16 cellular contexts compared by ENCODE assay signal in the genomic region with DNA sequence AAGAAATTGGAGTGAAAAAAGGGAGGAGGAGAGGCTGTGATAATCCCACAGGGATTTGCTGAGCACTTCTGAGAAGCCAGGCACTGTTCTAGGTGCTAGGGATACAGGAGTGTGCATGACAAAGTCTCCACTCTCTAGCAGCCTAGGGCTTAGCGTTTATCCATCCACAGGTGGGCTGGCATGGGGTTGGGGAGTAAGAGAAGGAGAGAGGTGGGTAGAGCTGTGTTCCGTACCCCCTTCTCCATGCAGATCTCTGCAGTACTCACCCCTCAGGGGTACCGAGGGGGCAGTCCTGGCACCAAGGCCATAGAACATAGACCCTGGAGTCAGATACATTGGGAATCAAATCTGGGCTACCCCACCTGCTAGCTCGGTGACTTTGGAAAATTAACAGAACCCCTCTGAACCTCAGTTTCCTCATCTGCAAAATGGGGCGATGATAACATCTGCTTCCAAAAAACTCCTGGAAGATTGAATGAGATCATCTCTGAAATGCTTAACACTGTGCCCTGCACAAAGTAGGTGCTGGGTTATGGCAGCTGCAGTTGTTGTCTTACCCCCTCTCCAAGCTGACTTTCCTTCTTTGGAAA. TPM values are rescaled to one million over a fixed set of nuclear protein-coding genes. Genes with fewer than 3 reads are reported as not detected.
A peak's percentile ranks its signal among the peaks of the same experiment; 100 is the strongest.
DNase-seq lines count a peak whose midpoint lies in the region; ATAC-seq, FAIRE-seq and TF ChIP-seq lines count a peak whose summit lies in the region.
"Had no signal": no experiment of that assay in that cellular context is flagged by ENCODE, and none has a peak within 500 bp of the region (broad histone marks: within the 10 kb centered on the region; RNA-seq: fewer than 3 reads in every experiment).

No MANE protein-coding gene starts in this region.

- DNase-seq in activated CD4-positive, alpha-beta T cell treated with anti-CD3 and anti-CD28 coated beads, Interleukin-2, amount 10 ng/mL, durations not matched to agents 7 days and 5 days, result no peak
- no peak for DNase-seq in activated CD4-positive, alpha-beta T cell treated with anti-CD3 and anti-CD28 coated beads for 4 hours
- DNase-seq in NCI-H69 (lab: John Stamatoyannopoulos, UW) (peak; percentile 1), K562 (ENCODE audit: extremely low read depth in 1 of 4, low spot score in 3 of 4) (no peak), spleen (no peak), HUDEP-2 (lab: John Stamatoyannopoulos, UW; ENCODE audit: unreplicated experiment in 76 of 76) (no peak), AG20443 (ENCODE audit: low spot score) (no peak), NCI-H524 treated with DMSO at 0.1 percent for 48 hours (lab: John Stamatoyannopoulos, UW) (no peak)
- DNase-seq: ACHN, aorta, hippocampal formation, mucosa of descending colon, NCI-H146, NCI-H345 had no signal

- H3K79me2 ChIP-seq in K562 (ENCODE audit: control insufficient read depth, insufficient read depth, low read length), result no peaks in the 10 kb centered on the region

- intact Hi-C loops in K562 (cut with micrococcal nuclease), result no loop called here
- intact Hi-C loops in spleen (cut with DNase I; ENCODE audit: low total_unique reads), result no loop called here

- H3K4me1 Mint-ChIP-seq in activated CD4-positive, alpha-beta T cell treated with anti-CD3 and anti-CD28 coated beads, Interleukin-2, amount 10 ng/mL, durations not matched to agents 7 days and 5 days, result peaks cover 67% of the 10 kb centered on the region

- no peak overlapping the region for H3K4me3 ChIP-seq in K562
- no peak overlapping the region for H3K4me3 ChIP-seq in spleen
- H3K4me3 ChIP-seq: mucosa of descending colon, pancreas had no signal

- H3K27me3 ChIP-seq in K562 (ENCODE audit: control insufficient read depth in 2 of 2, insufficient read depth in 2 of 2, low read length in 2 of 2) (peaks cover 6 to 26% of the 10 kb centered on the region in 2 experiments; a peak in 3 of 5 replicates), spleen (replicated peaks in 1 of 7) (no peaks in the 10 kb centered on the region)
- H3K27me3 ChIP-seq: pancreas had no signal

- POLR2A ChIA-PET in activated CD4-positive, alpha-beta T cell treated with anti-CD3 and anti-CD28 coated beads, Interleukin-2, amount 10 ng/mL, durations not matched to agents 7 days and 5 days (lab: Charles Lee), result no interaction called here
- POLR2A ChIA-PET in K562 (lab: Yijun Ruan, JAX), result no interaction called here

- H3K9me3 Mint-ChIP-seq in activated CD4-positive, alpha-beta T cell treated with anti-CD3 and anti-CD28 coated beads, Interleukin-2, amount 10 ng/mL, durations not matched to agents 7 days and 5 days, result no peaks in the 10 kb centered on the region

- CTCF ChIA-PET in activated CD4-positive, alpha-beta T cell treated with anti-CD3 and anti-CD28 coated beads, Interleukin-2, amount 10 ng/mL, durations not matched to agents 7 days and 5 days (lab: Charles Lee), result interaction anchor here (0.6 to 1.7 kb wide), 5 partner anchors 12 to 670 kb away, joined by 3 to 6 read pairs (median 3); no protein-coding TSS in a partner anchor
- CTCF ChIA-PET in K562 (lab: Yijun Ruan, JAX; ENCODE audit: low intra/inter-chr PET ratio), result interaction anchor here (1.4 kb wide), 1 partner anchor 657 kb away, joined by 3 read pairs; no protein-coding TSS in a partner anchor

- WGBS in K562 (ENCODE audit: insufficient coverage, low coverage, missing lambda C conversion rate), result 37% methylated on average over 5 of the region's 5 CpGs
- WGBS in spleen, 5 donors, result 90 to 97% (median 94%) methylated on average over 5 of the region's 5 CpGs

- TF ChIP-seq RAD21 in K562 (CRISPR knock-in tag; conservative IDR thresholded peaks at IDR 0.05 in 1 of 2, IDR thresholded peaks at IDR 0.05 in 1 of 2), result no peak

- H3K27ac Mint-ChIP-seq in activated CD4-positive, alpha-beta T cell treated with anti-CD3 and anti-CD28 coated beads, Interleukin-2, amount 10 ng/mL, durations not matched to agents 7 days and 5 days, result peak overlapping the region; percentile 95

- 0 out of 2 replicates have a peak, but pooled peaks cover 5% of the 10 kb centered on the region for H4K20me1 ChIP-seq in K562 (replicated peaks; ENCODE audit: control insufficient read depth, insufficient read depth, low read length)

- BruUV-seq in K562 (replicated peaks; lab: Mats Ljungman, UMichigan), result no TSS peak

- peaks cover 69% of the 10 kb centered on the region for H3K36me3 Mint-ChIP-seq in activated CD4-positive, alpha-beta T cell treated with anti-CD3 and anti-CD28 coated beads, Interleukin-2, amount 10 ng/mL, durations not matched to agents 7 days and 5 days (ENCODE audit: low read depth)

- H3K36me3 ChIP-seq in K562 (ENCODE audit: control insufficient read depth, insufficient read depth, low read length) (no peaks in the 10 kb centered on the region), spleen (peaks cover 0 to 100% (median 88%) of the 10 kb centered on the region in 6 donors)

- peaks cover 0 to 13% of the 10 kb centered on the region in 2 experiments; a peak in 1 of 5 replicates for H3K4me1 ChIP-seq in K562 (replicated peaks in 1 of 2; ENCODE audit: control insufficient read depth in 2 of 2, insufficient read depth in 2 of 2, low read length in 2 of 2)
- H3K4me1 ChIP-seq in spleen, result peaks cover 35 to 97% (median 74%) of the 10 kb centered on the region in 6 donors
- H3K4me1 ChIP-seq: pancreas had no signal

- no peaks in the 10 kb centered on the region for H3K9me1 ChIP-seq in K562 (ENCODE audit: control insufficient read depth, insufficient read depth, low read length)

- no peak overlapping the region for H3K27ac ChIP-seq in K562 (ENCODE audit: extremely low read depth, low read depth, low read length)
- peak overlapping the region; percentile 19 to 92 (median 78) for H3K27ac ChIP-seq in spleen
- H3K27ac ChIP-seq: pancreas had no signal

- H3K9me3 ChIP-seq in K562 (replicated peaks; ENCODE audit: control insufficient read depth, insufficient read depth, low read depth, low read length) (no peaks in the 10 kb centered on the region), spleen (no peaks in the 10 kb centered on the region)
- H3K9me3 ChIP-seq: mucosa of descending colon, pancreas had no signal

- TF ChIP-seq CTCF in K562 (IDR thresholded peaks at IDR 0.05 in 2 of 3, conservative IDR thresholded peaks at IDR 0.05 in 1 of 3; ENCODE audit: insufficient read depth in 2 of 3, low read depth in 1 of 3, low read length in 3 of 3) (no peak), spleen (IDR thresholded peaks at IDR 0.05 in 8 of 11, conservative IDR thresholded peaks at IDR 0.05 in 3 of 11) (no peak)

- TF ChIP-seq POLR2A in K562 (conservative IDR thresholded peaks at IDR 0.05) (no peak), spleen (IDR thresholded peaks at IDR 0.05) (no peak)

- in situ Hi-C loops in K562 (cut with MboI), result no loop called here

- no peak overlapping the region for H3K9ac ChIP-seq in K562 (ENCODE audit: insufficient read depth in 1 of 2, low read depth in 2 of 2, low read length in 2 of 2)

- no peak for FAIRE-seq in K562 (lab: Jason Lieb, UNC)
- FAIRE-seq: D721Med, pancreas had no signal

- H2AFZ ChIP-seq in K562 (ENCODE audit: low read depth, low read length), result no peak overlapping the region

- no peaks in the 10 kb centered on the region for H3K27me3 Mint-ChIP-seq in activated CD4-positive, alpha-beta T cell treated with anti-CD3 and anti-CD28 coated beads, Interleukin-2, amount 10 ng/mL, durations not matched to agents 7 days and 5 days

- no peak for ATAC-seq in K562
- ATAC-seq: mucosa of descending colon, pancreas had no signal

- no peak overlapping the region for H3K4me2 ChIP-seq in K562 (ENCODE audit: insufficient read depth, low read length)

- H3K4me3 Mint-ChIP-seq in activated CD4-positive, alpha-beta T cell treated with anti-CD3 and anti-CD28 coated beads, Interleukin-2, amount 10 ng/mL, durations not matched to agents 7 days and 5 days, result no peak overlapping the region

- TF ChIP-seq EP300 in K562 (IDR thresholded peaks at IDR 0.05; ENCODE audit: low read length), result no peak

TF ChIP-seq in K562, 482 proteins besides CTCF, POLR2A, EP300 and RAD21:
- no peak for TF ChIP-seq SIX5 (IDR thresholded peaks at IDR 0.05; ENCODE audit: borderline replicate concordance in 1 of 2, insufficient read depth in 1 of 2, low read depth in 1 of 2, low read length in 2 of 2)
- no peak for TF ChIP-seq LEF1 (IDR thresholded peaks at IDR 0.05)
- peak; percentile 51; the same call in 1 of the 2 replicates for TF ChIP-seq ADNP (tag; IDR thresholded peaks at IDR 0.05)
- TF ChIP-seq RBM25 (IDR thresholded peaks at IDR 0.05; ENCODE audit: low read depth, low read length, severe bottlenecking), result peak; percentile 44
- no peak for TF ChIP-seq FOXJ3 (CRISPR knock-in tag; IDR thresholded peaks at IDR 0.05)
- no peak for TF ChIP-seq DPF2 (IDR thresholded peaks at IDR 0.05)

RNA-seq across cellular contexts. Expression of a gene that starts 18.6 kb away (rescaled TPM):
- 10 to 100 TPM; 39.6 to 47.0 TPM for total RNA-seq in activated CD4-positive, alpha-beta T cell treated with anti-CD3 and anti-CD28 coated beads, Interleukin-2, amount 10 ng/mL, durations not matched to agents 7 days and 5 days
- total RNA-seq in K562 (2011; cell fraction: chromatin; rRNA removed; ENCODE audit: low replicate concordance), result 0.77 and 2.2 TPM in 2 replicates
- 1.4 and 1.5 TPM in 2 replicates for total RNA-seq in K562 (2011; cell fraction: nucleolus; rRNA removed)
- 0.99 and 1.5 TPM in 2 replicates for total RNA-seq in K562 (2011; cell fraction: nucleoplasm; rRNA removed)
- 0.86 and 1.4 TPM in 2 replicates for total RNA-seq in K562 (2014; rRNA removed)
- 0.45 and 0.51 TPM in 2 replicates for total RNA-seq in K562 (2014; rRNA removed; fragmentation: Illumina TruSeq; extraction: Trizol)
- total RNA-seq in K562 (2015; rRNA removed; fragmentation: Illumina TruSeq; extraction: Trizol), result 1.4 and 1.6 TPM in 2 replicates
- 2.9 and 3.1 TPM in 2 replicates for total RNA-seq in K562 (2021)
- polyA plus RNA-seq in K562 (2011; rRNA removed), result 0.31 and 0.57 TPM in 2 replicates
- polyA plus RNA-seq in K562 (2011; cell fraction: cytosol; rRNA removed), result 0.34 and 0.51 TPM in 2 replicates
- polyA plus RNA-seq in K562 (2011; cell fraction: nucleus; rRNA removed), result 0.77 and 1.00 TPM in 2 replicates
- 2.4 and 4.6 TPM in 2 replicates for polyA plus RNA-seq in K562 (2012)
- 0.80 and 0.86 TPM in 2 replicates for polyA plus RNA-seq in K562 (2014; fragmentation: Illumina TruSeq; extraction: Trizol)
- under 1 TPM; 0.04 to 0.07 TPM for polyA plus RNA-seq in K562 (2014; fragmentation: Nextera tagmentation; extraction: Ambion mirVana)
- 0.88 and 0.91 TPM in 2 replicates for polyA plus RNA-seq in K562 (2014; rRNA removed)
- 0.35 and 0.51 TPM in 2 replicates for polyA minus RNA-seq in K562 (2011; rRNA and poly(A)+ RNA removed)
- polyA minus RNA-seq in K562 (2011; cell fraction: cytosol; rRNA and poly(A)+ RNA removed), result 0.76 and 1.3 TPM in 2 replicates
- polyA minus RNA-seq in K562 (2011; cell fraction: nucleus; rRNA and poly(A)+ RNA removed), result 1.1 and 1.4 TPM in 2 replicates
- total RNA-seq in spleen, result 100 to 1,000 TPM in 3 of 7 donors, 10 to 100 TPM in 4; 53.0 to 134 (median 97.1) TPM
- polyA plus RNA-seq in spleen, result 10 to 100 TPM in 1 of 3 donors, 1 to 10 TPM in 2; 3.2 to 14.8 (median 4.7) TPM

Comparison
In these comparisons a context has a peak if more than half of its experiments do, and no peak if none do; other contexts are left out.
1. RNA of a gene that starts 18.6 kb away (total RNA-seq): 53.0 to 134 TPM in spleen and 39.6 to 47.0 TPM in activated CD4-positive, alpha-beta T cell treated with anti-CD3 and anti-CD28 coated beads, Interleukin-2, amount 10 ng/mL, durations not matched to agents 7 days and 5 days; 0.45 to 3.1 TPM in K562; every median in the first group is over 4 times any median in the second.